Comparison of ENCODE assay signal across 16 cellular contexts in the genomic region with DNA sequence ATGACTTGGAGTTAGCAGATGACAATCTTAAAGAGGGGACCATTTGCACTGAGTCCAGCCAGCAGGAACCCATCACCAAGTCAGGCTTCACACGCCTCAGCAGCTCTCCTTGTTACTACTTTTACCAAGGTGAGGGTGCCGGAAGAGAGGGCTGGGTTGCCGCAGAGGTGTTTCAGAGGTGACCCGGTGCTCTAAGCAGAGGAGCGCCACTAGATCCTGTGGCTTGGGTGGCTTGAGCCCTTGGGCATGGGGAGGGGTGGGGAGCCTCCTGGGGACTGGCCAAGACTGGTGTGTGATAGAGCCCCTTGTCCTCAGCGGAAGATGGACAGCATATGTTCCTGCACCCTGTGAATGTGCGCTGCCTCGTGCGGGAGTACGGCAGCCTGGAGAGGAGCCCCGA.
"Had no signal": no experiment of that assay in that cellular context is flagged by ENCODE, and none has a peak within 500 bp of the region (broad histone marks: within the 10 kb centered on the region; RNA-seq: fewer than 3 reads in every experiment).

No MANE protein-coding gene starts in this region.

- DNase-seq: brain microvascular endothelial cell; cerebellar nuclear complex; effector CD8-positive, alpha-beta T cell; islet precursor cell; natural killer cell; stimulated activated naive CD8-positive, alpha-beta T cell treated with anti-CD3 and anti-CD28 coated beads, Interleukin-15, amount 100 ng/mL, for 72 hours; T-helper 9 cell had no signal

- ATAC-seq: activated CD4-positive, CD25-positive, alpha-beta regulatory T cell treated with anti-CD3 and anti-CD28 coated beads, Interleukin-2, amount 50 U/mL, for 24 hours; left lobe of liver; natural killer cell; stimulated activated naive CD8-positive, alpha-beta T cell treated with anti-CD3 and anti-CD28 coated beads, Interleukin-15, amount 100 ng/mL, for 72 hours had no signal

- H3K27me3 ChIP-seq: brain microvascular endothelial cell, hepatocyte, SJSA1 had no signal

- H3K4me3 ChIP-seq: hepatocyte, SJSA1, smooth muscle cell, thoracic aorta had no signal

- H3K4me1 ChIP-seq: SJSA1 had no signal

- H3K27ac ChIP-seq: brain microvascular endothelial cell, hepatocyte, SJSA1, thoracic aorta had no signal

- H3K4me3 Mint-ChIP-seq: activated naive CD4-positive, alpha-beta T cell treated with anti-CD3 and anti-CD28 coated beads, Interleukin-2, amount 50 U/mL, for 24 hours; memory B cell; natural killer cell; stimulated activated naive CD8-positive, alpha-beta T cell treated with anti-CD3 and anti-CD28 coated beads, Interleukin-15, amount 100 ng/mL, for 72 hours had no signal

- H3K9me3 Mint-ChIP-seq: activated naive CD4-positive, alpha-beta T cell treated with anti-CD3 and anti-CD28 coated beads, Interleukin-2, amount 50 U/mL, for 24 hours; activated T-helper 2 cell treated with anti-CD3 and anti-CD28 coated beads, Interferon-gamma antibody, Interleukin-2, Interleukin-4, amounts not matched to agents 10 μg/mL and 5 μg/mL and 100 μg/mL, durations not matched to agents 14 hours and 24 hours and 36 hours; memory B cell; natural killer cell; stimulated activated naive CD8-positive, alpha-beta T cell treated with anti-CD3 and anti-CD28 coated beads, Interleukin-15, amount 100 ng/mL, for 72 hours had no signal

- H3K27ac Mint-ChIP-seq: activated naive CD4-positive, alpha-beta T cell treated with anti-CD3 and anti-CD28 coated beads, Interleukin-2, amount 50 U/mL, for 24 hours; activated T-helper 2 cell treated with anti-CD3 and anti-CD28 coated beads, Interferon-gamma antibody, Interleukin-2, Interleukin-4, amounts not matched to agents 10 μg/mL and 5 μg/mL and 100 μg/mL, durations not matched to agents 14 hours and 24 hours and 36 hours; memory B cell; natural killer cell had no signal

- H3K4me1 Mint-ChIP-seq: activated naive CD4-positive, alpha-beta T cell treated with anti-CD3 and anti-CD28 coated beads, Interleukin-2, amount 50 U/mL, for 24 hours; memory B cell; natural killer cell; stimulated activated naive CD8-positive, alpha-beta T cell treated with anti-CD3 and anti-CD28 coated beads, Interleukin-15, amount 100 ng/mL, for 72 hours had no signal

- H3K27me3 Mint-ChIP-seq: activated naive CD4-positive, alpha-beta T cell treated with anti-CD3 and anti-CD28 coated beads, Interleukin-2, amount 50 U/mL, for 24 hours; memory B cell; stimulated activated naive CD8-positive, alpha-beta T cell treated with anti-CD3 and anti-CD28 coated beads, Interleukin-15, amount 100 ng/mL, for 72 hours had no signal

- H3K9me3 ChIP-seq: SJSA1, thoracic aorta had no signal
